In genomic region chr15:65638681-65639089, GRCh38 we compare ENCODE assay signal across 1 cellular context.
TF ChIP-seq lines count a peak whose summit lies in the region.

No MANE protein-coding gene starts in this region.

TF ChIP-seq in GM12878, 131 proteins besides CTCF, POLR2A, EP300 and RAD21 (continued from another document):
- TF ChIP-seq MLLT1 (IDR thresholded peaks at IDR 0.05): peak; percentile 66; the same call in 1 of the 2 replicates
- no peak for TF ChIP-seq ETV6 (conservative IDR thresholded peaks at IDR 0.05 in 1 of 2, IDR thresholded peaks at IDR 0.05 in 1 of 2; ENCODE audit: borderline replicate concordance in 1 of 2, low read depth in 1 of 2)
- TF ChIP-seq ZBTB33 (IDR thresholded peaks at IDR 0.05): no peak
- no peak for TF ChIP-seq MXI1 (IDR thresholded peaks at IDR 0.05; ENCODE audit: low read depth, low read length)
- no peak for TF ChIP-seq IRF3 (IDR thresholded peaks at IDR 0.05)
- TF ChIP-seq NKRF (conservative IDR thresholded peaks at IDR 0.05): no peak
- TF ChIP-seq IKZF1 (conservative IDR thresholded peaks at IDR 0.05): no peak
- TF ChIP-seq PML (IDR thresholded peaks at IDR 0.05; ENCODE audit: low read length): 0 out of 2 replicates have a peak, but pooled peaks have one; percentile 39
- no peak for TF ChIP-seq HDAC6 (IDR thresholded peaks at IDR 0.05; ENCODE audit: unreplicated experiment)
- no peak for TF ChIP-seq ATF2 (IDR thresholded peaks at IDR 0.05; ENCODE audit: low read length)
- no peak for TF ChIP-seq IRF5 (IDR thresholded peaks at IDR 0.05; ENCODE audit: borderline replicate concordance)
- no peak for TF ChIP-seq KLF5 (IDR thresholded peaks at IDR 0.05; ENCODE audit: partially characterized antibody)
- peak; percentile 23; the same call in 1 of the 2 replicates for TF ChIP-seq CREM (IDR thresholded peaks at IDR 0.05; ENCODE audit: low read depth)
- TF ChIP-seq DPF2 (IDR thresholded peaks at IDR 0.05): no peak
- TF ChIP-seq RFX5 (IDR thresholded peaks at IDR 0.05; ENCODE audit: low read depth, low read length): no peak
- no peak for TF ChIP-seq HDAC2 (IDR thresholded peaks at IDR 0.05)
- no peak for TF ChIP-seq HCFC1 (IDR thresholded peaks at IDR 0.05; ENCODE audit: low read length)
- TF ChIP-seq RELA (IDR thresholded peaks at IDR 0.05; ENCODE audit: borderline replicate concordance, partially characterized antibody): no peak
- TF ChIP-seq KAT2A (conservative IDR thresholded peaks at IDR 0.05; ENCODE audit: control insufficient read depth, low read depth, low read length): no peak
- TF ChIP-seq IRF4 (IDR thresholded peaks at IDR 0.05; ENCODE audit: low read depth, low read length): no peak
- no peak for TF ChIP-seq CUX1 (IDR thresholded peaks at IDR 0.05; ENCODE audit: insufficient replicate concordance, low read depth, low read length)
- peak; percentile 25; the same call in 1 of the 2 replicates for TF ChIP-seq ATF7 (IDR thresholded peaks at IDR 0.05; ENCODE audit: low read depth)
- TF ChIP-seq ATF3 (IDR thresholded peaks at IDR 0.05; ENCODE audit: borderline replicate concordance, extremely low read depth, low read depth, low read length): no peak
- TF ChIP-seq CBX3 (IDR thresholded peaks at IDR 0.05; ENCODE audit: borderline replicate concordance, low read depth): no peak
- TF ChIP-seq NR2C2 (IDR thresholded peaks at IDR 0.05; ENCODE audit: borderline replicate concordance, control insufficient read depth, insufficient read length, low read depth): no peak
TF ChIP-seq in GM12878: peak in this region for 18.
